In the genomic region with DNA sequence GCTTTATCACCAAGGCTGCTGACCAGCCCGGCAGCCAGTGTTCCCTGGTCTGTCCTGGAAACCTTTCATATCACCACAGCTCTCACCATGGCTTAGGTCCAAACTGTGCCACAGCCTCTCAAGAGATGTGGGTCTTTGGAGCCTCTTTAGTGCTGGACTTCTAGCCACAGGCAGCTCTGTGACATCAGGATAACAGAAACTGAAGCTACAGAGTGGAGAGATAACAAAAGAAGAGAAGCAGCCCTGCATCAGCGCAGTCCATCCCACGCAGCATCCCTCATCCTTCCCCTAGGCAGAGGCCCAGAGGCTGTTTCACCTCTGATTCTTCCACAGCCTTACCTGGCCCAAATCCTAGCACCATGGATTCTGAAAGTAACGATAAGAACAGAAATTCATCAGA, we compare ENCODE assay signal across 29 cellular contexts.
"Had no signal": no experiment of that assay in that cellular context is flagged by ENCODE, and none has a peak within 500 bp of the region (broad histone marks: within the 10 kb centered on the region; RNA-seq: fewer than 3 reads in every experiment).

No MANE protein-coding gene starts in this region.

- H3K4me3 ChIP-seq: coronary artery, esophagus muscularis mucosa, gastroesophageal sphincter, heart left ventricle, hepatocyte, left lung, prostate gland, right atrium auricular region, smooth muscle cell, thoracic aorta, tibial nerve, upper lobe of left lung, uterus had no signal

- H3K27ac ChIP-seq: coronary artery, esophagus muscularis mucosa, foreskin keratinocyte, gastroesophageal sphincter, heart left ventricle, hepatocyte, left lung, parathyroid adenoma, prostate gland, right atrium auricular region, thoracic aorta, tibial nerve, upper lobe of left lung, uterus had no signal

- H3K27ac Mint-ChIP-seq: mesothelial cell of epicardium had no signal

- H3K4me3 Mint-ChIP-seq: mesothelial cell of epicardium; naive thymus-derived CD4-positive, alpha-beta T cell had no signal

- H3K9ac ChIP-seq: parathyroid adenoma had no signal

- H3K36me3 Mint-ChIP-seq: mesothelial cell of epicardium; naive thymus-derived CD4-positive, alpha-beta T cell had no signal

- H3K9me3 ChIP-seq: esophagus muscularis mucosa, gastroesophageal sphincter, left lung, prostate gland, right atrium auricular region, thoracic aorta, tibial nerve, upper lobe of left lung, uterus had no signal

- H2AFZ ChIP-seq: hepatocyte, parathyroid adenoma had no signal

- FAIRE-seq: endothelial cell of umbilical vein had no signal

- H3K4me1 Mint-ChIP-seq: mesothelial cell of epicardium; naive thymus-derived CD4-positive, alpha-beta T cell had no signal

- DNase-seq: dermis blood vessel endothelial cell; effector memory CD4-positive, alpha-beta T cell; foreskin keratinocyte; heart left ventricle; left cardiac atrium; left lung; mesenchymal stem cell; naive thymus-derived CD4-positive, alpha-beta T cell; occipital lobe; stimulated activated CD4-positive, alpha-beta T cell treated with anti-CD3 and anti-CD28 coated beads, Interleukin-12 subunit alpha, Interleukin-12 subunit beta, amount 100 ng/mL, for 4 hours; stimulated activated CD4-positive, alpha-beta T cell treated with anti-CD3 and anti-CD28 coated beads, Interleukin-1b, Interleukin-23, amount 100 ng/mL, for 48 hours; stimulated activated CD4-positive, alpha-beta T cell treated with anti-CD3 and anti-CD28 coated beads, Interleukin-4, amount 100 ng/mL, for 1 hour; stimulated activated CD8-positive, alpha-beta memory T cell treated with anti-CD3 and anti-CD28 coated beads, Interleukin-4, amount 100 ng/mL, for 48 hours; stimulated activated naive CD4-positive, alpha-beta T cell treated with Interleukin-2 at 50 U/mL for 16 hours; upper lobe of left lung; uterus had no signal

- ATAC-seq: foreskin keratinocyte; gastroesophageal sphincter; heart left ventricle; left cardiac atrium; left lung; naive thymus-derived CD4-positive, alpha-beta T cell; sciatic nerve had no signal

- H3K9me3 Mint-ChIP-seq: mesothelial cell of epicardium had no signal

- H3K4me1 ChIP-seq: esophagus muscularis mucosa, gastroesophageal sphincter, heart left ventricle, left lung, parathyroid adenoma, prostate gland, right atrium auricular region, tibial nerve, upper lobe of left lung, uterus had no signal

- H3K36me3 ChIP-seq: esophagus muscularis mucosa, gastroesophageal sphincter, heart left ventricle, left lung, prostate gland, right atrium auricular region, thoracic aorta, tibial nerve, upper lobe of left lung, uterus had no signal

- H3K27me3 ChIP-seq: gastroesophageal sphincter, heart left ventricle, hepatocyte, left lung, right atrium auricular region, tibial nerve, upper lobe of left lung, uterus had no signal

- H3K79me2 ChIP-seq: hepatocyte, parathyroid adenoma had no signal

- H3K4me2 ChIP-seq: hepatocyte, smooth muscle cell had no signal
